Comparison of ENCODE assay signal across 1 cellular context in genomic region chr9:83935276-83935890, GRCh38.
A peak's percentile ranks its signal among the peaks of the same experiment; 100 is the strongest.
TF ChIP-seq lines count a peak whose summit lies in the region.

No MANE protein-coding gene starts in this region.

TF ChIP-seq in K562, 482 proteins besides CTCF, POLR2A, EP300 and RAD21:
- TF ChIP-seq RAD51 (IDR thresholded peaks at IDR 0.05; ENCODE audit: borderline replicate concordance, low read depth) (peak; percentile 92), TFE3 (CRISPR knock-in tag; IDR thresholded peaks at IDR 0.05) (peak; percentile 89), TOE1 (IDR thresholded peaks at IDR 0.05; ENCODE audit: borderline replicate concordance) (peak; percentile 86), TOE1 (CRISPR knock-in tag; IDR thresholded peaks at IDR 0.05; ENCODE audit: borderline replicate concordance, low read depth) (no peak), CBFA2T2 (conservative IDR thresholded peaks at IDR 0.05) (peak; percentile 57), FOXM1 (IDR thresholded peaks at IDR 0.05; ENCODE audit: low read depth) (no peak), FOXM1 (CRISPR knock-in tag; IDR thresholded peaks at IDR 0.05; ENCODE audit: low read depth) (no peak)
- TF ChIP-seq, protein P1, sequence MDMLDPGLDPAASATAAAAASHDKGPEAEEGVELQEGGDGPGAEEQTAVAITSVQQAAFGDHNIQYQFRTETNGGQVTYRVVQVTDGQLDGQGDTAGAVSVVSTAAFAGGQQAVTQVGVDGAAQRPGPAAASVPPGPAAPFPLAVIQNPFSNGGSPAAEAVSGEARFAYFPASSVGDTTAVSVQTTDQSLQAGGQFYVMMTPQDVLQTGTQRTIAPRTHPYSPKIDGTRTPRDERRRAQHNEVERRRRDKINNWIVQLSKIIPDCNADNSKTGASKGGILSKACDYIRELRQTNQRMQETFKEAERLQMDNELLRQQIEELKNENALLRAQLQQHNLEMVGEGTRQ (CRISPR knock-in tag; IDR thresholded peaks at IDR 0.05) = peak; percentile 23; the same call in 1 of the 2 replicates
